8 cellular contexts compared by ENCODE assay signal in the genomic region with DNA sequence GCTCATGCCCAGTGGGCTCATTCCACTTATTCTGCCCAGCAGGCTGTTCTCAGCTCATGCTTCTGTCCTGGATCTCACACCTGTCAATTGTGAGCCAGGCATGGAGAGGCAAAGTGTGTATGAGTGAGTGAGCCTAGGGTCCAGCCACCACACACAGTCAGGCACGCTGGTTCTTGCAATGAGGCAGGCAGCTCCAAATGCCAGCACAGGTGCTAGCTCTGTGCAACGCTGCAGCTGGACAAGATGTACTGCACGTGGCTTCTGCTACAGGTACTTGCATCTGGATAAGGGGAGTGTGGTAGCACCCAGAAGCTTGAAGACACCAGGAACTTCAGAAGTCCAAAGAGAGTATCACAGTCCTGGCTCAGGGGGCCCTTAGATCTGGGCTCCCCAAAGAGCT.
"Had no signal": no experiment of that assay in that cellular context is flagged by ENCODE, and none has a peak within 500 bp of the region (broad histone marks: within the 10 kb centered on the region; RNA-seq: fewer than 3 reads in every experiment).

No MANE protein-coding gene starts in this region.

- ATAC-seq: GM12878 had no signal

- FAIRE-seq: G401.6, GM12878, GM12891, GM12892, GM18507, GM19239 had no signal

- H3K4me3 ChIP-seq: GM12878 had no signal

- DNase-seq: GDM1, GF-D8 had no signal
